ENCODE assay signal across 1 cellular context in genomic region chr17:60676758-60677307, GRCh38.
A peak's percentile ranks its signal among the peaks of the same experiment; 100 is the strongest.
TF ChIP-seq lines count a peak whose summit lies in the region.

No MANE protein-coding gene starts in this region.

TF ChIP-seq in K562, 482 proteins besides CTCF, POLR2A, EP300 and RAD21 (continued from another document and continues in another):
- TF ChIP-seq ZNF609 (CRISPR knock-in tag; IDR thresholded peaks at IDR 0.05; ENCODE audit: borderline replicate concordance) (no peak), ZNF780A (CRISPR knock-in tag; IDR thresholded peaks at IDR 0.05) (no peak), TFE3 (CRISPR knock-in tag; IDR thresholded peaks at IDR 0.05) (no peak), ZNF146 (CRISPR knock-in tag; IDR thresholded peaks at IDR 0.05; ENCODE audit: unreplicated experiment) (no peak), ZC3H8 (IDR thresholded peaks at IDR 0.05) (no peak), POLR2H (tag; IDR thresholded peaks at IDR 0.05; ENCODE audit: low read depth) (peak; percentile 62; the same call in 1 of the 2 replicates), ZNF143 (CRISPR knock-in tag; IDR thresholded peaks at IDR 0.05) (no peak), HDAC2 (IDR thresholded peaks at IDR 0.05) (no peak), OTX1 (CRISPR knock-in tag; IDR thresholded peaks at IDR 0.05) (no peak), ARHGAP35 (IDR thresholded peaks at IDR 0.05; ENCODE audit: partially characterized antibody) (no peak), CHD2 (IDR thresholded peaks at IDR 0.05; ENCODE audit: low read depth, low read length) (no peak), IRF2 (CRISPR knock-in tag; IDR thresholded peaks at IDR 0.05) (no peak), CBX5 (IDR thresholded peaks at IDR 0.05; ENCODE audit: borderline replicate concordance, low read depth) (no peak), ZFX (CRISPR knock-in tag; IDR thresholded peaks at IDR 0.05) (peak; percentile 61), SAFB (IDR thresholded peaks at IDR 0.05; ENCODE audit: borderline replicate concordance, low read depth, low read length) (no peak), RFX1 (IDR thresholded peaks at IDR 0.05) (no peak), POLR2B (IDR thresholded peaks at IDR 0.05; ENCODE audit: low read depth, partially characterized antibody) (peak; percentile 65), CSDE1 (IDR thresholded peaks at IDR 0.05) (no peak), MYC (IDR thresholded peaks at IDR 0.05; ENCODE audit: low read depth, low read length) (no peak), MYC (CRISPR knock-in tag; IDR thresholded peaks at IDR 0.05; ENCODE audit: borderline replicate concordance, low read depth) (no peak), ELK3 (CRISPR knock-in tag; IDR thresholded peaks at IDR 0.05) (no peak), ZNF644 (tag; IDR thresholded peaks at IDR 0.05; ENCODE audit: low read depth) (no peak), SRSF9 (IDR thresholded peaks at IDR 0.05; ENCODE audit: borderline replicate concordance, low read depth, low read length) (no peak), CBX3 (IDR thresholded peaks at IDR 0.05; ENCODE audit: borderline replicate concordance in 1 of 2, low read length in 2 of 2) (0 out of 3 replicates have a peak, but pooled peaks of 1 of the 2 experiments have one; percentile 7), SNAPC5 (CRISPR knock-in tag; IDR thresholded peaks at IDR 0.05) (no peak), ZNF766 (CRISPR knock-in tag; conservative IDR thresholded peaks at IDR 0.05) (no peak), GATAD2A (IDR thresholded peaks at IDR 0.05) (no peak), ZNF224 (CRISPR knock-in tag; IDR thresholded peaks at IDR 0.05) (no peak), TCF7L2 (IDR thresholded peaks at IDR 0.05; ENCODE audit: low read depth, low read length) (no peak), TCFL5 (CRISPR knock-in tag; conservative IDR thresholded peaks at IDR 0.05) (no peak), POLR2G (IDR thresholded peaks at IDR 0.05; ENCODE audit: low read depth, low read length) (no peak), POLR2AphosphoS5 (IDR thresholded peaks at IDR 0.05; ENCODE audit: control insufficient read depth, insufficient read depth, low read depth, low read length) (peak; percentile 39; the same call in 1 of the 2 replicates), KHSRP (IDR thresholded peaks at IDR 0.05) (no peak), FOXJ2 (tag; IDR thresholded peaks at IDR 0.05) (no peak), TGIF2 (CRISPR knock-in tag; IDR thresholded peaks at IDR 0.05) (no peak), ZBTB11 (CRISPR knock-in tag; IDR thresholded peaks at IDR 0.05) (peak in 1 of 3 experiments; percentile 87; a peak in 2 of 6 replicates), TSHZ1 (CRISPR knock-in tag; IDR thresholded peaks at IDR 0.05) (no peak), HDAC6 (IDR thresholded peaks at IDR 0.05; ENCODE audit: low read depth, low read length) (no peak), DPF2 (IDR thresholded peaks at IDR 0.05) (no peak), RNF219 (CRISPR knock-in tag; IDR thresholded peaks at IDR 0.05) (no peak), RBM34 (IDR thresholded peaks at IDR 0.05; ENCODE audit: borderline replicate concordance, insufficient read depth, low read length) (no peak), NR2C2 (CRISPR knock-in tag; IDR thresholded peaks at IDR 0.05) (no peak), NR2C2 (tag; IDR thresholded peaks at IDR 0.05) (no peak), CAMTA2 (CRISPR knock-in tag; conservative IDR thresholded peaks at IDR 0.05) (no peak), NR0B1 (IDR thresholded peaks at IDR 0.05; ENCODE audit: partially characterized antibody) (no peak), CBFA2T3 (IDR thresholded peaks at IDR 0.05) (no peak), EWSR1 (IDR thresholded peaks at IDR 0.05; ENCODE audit: borderline replicate concordance, low read depth, partially characterized antibody) (peak; percentile 75), CEBPB (tag; IDR thresholded peaks at IDR 0.05) (no peak), CBX1 (IDR thresholded peaks at IDR 0.05; ENCODE audit: low read depth) (no peak)
